ENCODE assay signal across 10 cellular contexts in the genomic region with DNA sequence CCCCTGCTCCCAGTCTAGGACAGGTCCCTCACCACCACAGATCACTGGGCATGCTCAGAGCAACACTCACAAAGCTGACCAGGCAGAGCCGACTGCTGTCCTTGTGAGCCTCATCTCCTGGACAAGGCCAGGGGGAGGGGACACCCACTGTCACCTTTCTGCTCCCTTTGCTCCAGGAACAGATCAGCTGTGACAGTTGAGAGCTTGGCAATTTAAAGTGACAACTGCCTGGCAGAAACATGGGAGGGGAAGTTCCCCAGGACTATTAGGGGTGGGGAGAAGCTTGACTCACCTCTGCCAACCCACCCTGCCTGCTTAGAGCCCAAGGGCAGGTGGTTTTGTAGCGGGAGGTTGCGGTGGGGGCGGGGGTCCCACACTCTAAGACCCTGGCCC.
A peak's percentile ranks its signal among the peaks of the same experiment; 100 is the strongest.
DNase-seq lines count a peak whose midpoint lies in the region; ATAC-seq and TF ChIP-seq lines count a peak whose summit lies in the region.
"Had no signal": no experiment of that assay in that cellular context is flagged by ENCODE, and none has a peak within 500 bp of the region (broad histone marks: within the 10 kb centered on the region; RNA-seq: fewer than 3 reads in every experiment).

No MANE protein-coding gene starts in this region.

- TF ChIP-seq CTCF in ascending aorta (IDR thresholded peaks at IDR 0.05): no peak

- H3K36me3 ChIP-seq in ascending aorta (no peaks in the 10 kb centered on the region), stomach smooth muscle (ENCODE audit: control insufficient read depth in 2 of 2, insufficient read depth in 2 of 2, low read length in 2 of 2) (no peaks in the 10 kb centered on the region)
- H3K36me3 ChIP-seq: SJSA1 had no signal

- H3K27ac Mint-ChIP-seq in activated CD4-positive, alpha-beta T cell treated with anti-CD3 and anti-CD28 coated beads, Interleukin-2, amount 10 ng/mL, durations not matched to agents 7 days and 5 days: no peak overlapping the region

- CTCF ChIA-PET in activated CD4-positive, alpha-beta T cell treated with anti-CD3 and anti-CD28 coated beads, Interleukin-2, amount 10 ng/mL, durations not matched to agents 7 days and 5 days (lab: Charles Lee): interaction anchor here (2.2 to 4.6 kb wide), 3 partner anchors 8 to 151 kb away, joined by 6 to 45 read pairs (median 28); partner anchors contain the start of gene RPL32

- intact Hi-C loops in ascending aorta (cut with DNase I): no loop called here

- H3K9me3 ChIP-seq in ascending aorta: no peaks in the 10 kb centered on the region
- no peaks in the 10 kb centered on the region for H3K9me3 ChIP-seq in stomach smooth muscle (ENCODE audit: control insufficient read depth in 2 of 2, low read length in 2 of 2)
- H3K9me3 ChIP-seq: SJSA1 had no signal

- H3K27me3 Mint-ChIP-seq in activated CD4-positive, alpha-beta T cell treated with anti-CD3 and anti-CD28 coated beads, Interleukin-2, amount 10 ng/mL, durations not matched to agents 7 days and 5 days: no peaks in the 10 kb centered on the region

- peaks cover 14% of the 10 kb centered on the region for H3K36me3 Mint-ChIP-seq in activated CD4-positive, alpha-beta T cell treated with anti-CD3 and anti-CD28 coated beads, Interleukin-2, amount 10 ng/mL, durations not matched to agents 7 days and 5 days (ENCODE audit: low read depth)

- H3K4me3 ChIP-seq in ascending aorta: peak overlapping the region in 1 of 2 donors; percentile 91
- H3K4me3 ChIP-seq in stomach smooth muscle (ENCODE audit: low read length in 2 of 2): peak overlapping the region in 1 of 2 donors; percentile 91
- H3K4me3 ChIP-seq: SJSA1 had no signal

- H3K9me3 Mint-ChIP-seq in activated CD4-positive, alpha-beta T cell treated with anti-CD3 and anti-CD28 coated beads, Interleukin-2, amount 10 ng/mL, durations not matched to agents 7 days and 5 days: no peaks in the 10 kb centered on the region

- H3K4me1 ChIP-seq in ascending aorta (peaks cover 0 to 5% of the 10 kb centered on the region in 2 donors), stomach smooth muscle (ENCODE audit: control insufficient read depth, insufficient read depth, low read length) (peaks cover 32% of the 10 kb centered on the region)

- POLR2A ChIA-PET in activated CD4-positive, alpha-beta T cell treated with anti-CD3 and anti-CD28 coated beads, Interleukin-2, amount 10 ng/mL, durations not matched to agents 7 days and 5 days (lab: Charles Lee): no interaction called here

- peaks cover 17% of the 10 kb centered on the region for H3K4me1 Mint-ChIP-seq in activated CD4-positive, alpha-beta T cell treated with anti-CD3 and anti-CD28 coated beads, Interleukin-2, amount 10 ng/mL, durations not matched to agents 7 days and 5 days

- H3K27ac ChIP-seq in ascending aorta (peak overlapping the region; percentile 77 to 81), stomach smooth muscle (ENCODE audit: low read length) (peak overlapping the region; percentile 18)
- H3K27ac ChIP-seq: SJSA1 had no signal

- H3K27me3 ChIP-seq in ascending aorta (no peaks in the 10 kb centered on the region), stomach smooth muscle (ENCODE audit: control insufficient read depth in 1 of 2, insufficient read depth in 2 of 2, low read length in 2 of 2) (no peaks in the 10 kb centered on the region)

- DNase-seq in activated CD4-positive, alpha-beta T cell treated with anti-CD3 and anti-CD28 coated beads, Interleukin-2, amount 10 ng/mL, durations not matched to agents 7 days and 5 days: no peak
- no peak for DNase-seq in activated CD4-positive, alpha-beta T cell treated with anti-CD3 and anti-CD28 coated beads, Interleukin-2, amount 50 U/mL, for 1 hour
- DNase-seq in ascending aorta (ENCODE audit: low spot score in 2 of 2): no peak
- DNase-seq in left lobe of liver (ENCODE audit: low spot score): no peak
- DNase-seq in stimulated activated CD4-positive, alpha-beta T cell treated with anti-CD3 and anti-CD28 coated beads, Interleukin-2, amount 100 ng/mL, for 48 hours: no peak
- no peak for DNase-seq in activated CD8-positive, alpha-beta memory T cell treated with anti-CD3 and anti-CD28 coated beads, Interleukin-2, amount 50 U/mL, for 48 hours
- DNase-seq: NCI-H345 had no signal

- no peak overlapping the region for H3K9ac ChIP-seq in stomach smooth muscle (ENCODE audit: low read length in 2 of 2)

- peak overlapping the region; percentile 22 for H3K4me3 Mint-ChIP-seq in activated CD4-positive, alpha-beta T cell treated with anti-CD3 and anti-CD28 coated beads, Interleukin-2, amount 10 ng/mL, durations not matched to agents 7 days and 5 days

- ATAC-seq in left lobe of liver (peak; percentile 1), HG03378 (IDR thresholded peaks at IDR 0.05; ENCODE audit: unreplicated experiment) (no peak)
